In the genomic region with DNA sequence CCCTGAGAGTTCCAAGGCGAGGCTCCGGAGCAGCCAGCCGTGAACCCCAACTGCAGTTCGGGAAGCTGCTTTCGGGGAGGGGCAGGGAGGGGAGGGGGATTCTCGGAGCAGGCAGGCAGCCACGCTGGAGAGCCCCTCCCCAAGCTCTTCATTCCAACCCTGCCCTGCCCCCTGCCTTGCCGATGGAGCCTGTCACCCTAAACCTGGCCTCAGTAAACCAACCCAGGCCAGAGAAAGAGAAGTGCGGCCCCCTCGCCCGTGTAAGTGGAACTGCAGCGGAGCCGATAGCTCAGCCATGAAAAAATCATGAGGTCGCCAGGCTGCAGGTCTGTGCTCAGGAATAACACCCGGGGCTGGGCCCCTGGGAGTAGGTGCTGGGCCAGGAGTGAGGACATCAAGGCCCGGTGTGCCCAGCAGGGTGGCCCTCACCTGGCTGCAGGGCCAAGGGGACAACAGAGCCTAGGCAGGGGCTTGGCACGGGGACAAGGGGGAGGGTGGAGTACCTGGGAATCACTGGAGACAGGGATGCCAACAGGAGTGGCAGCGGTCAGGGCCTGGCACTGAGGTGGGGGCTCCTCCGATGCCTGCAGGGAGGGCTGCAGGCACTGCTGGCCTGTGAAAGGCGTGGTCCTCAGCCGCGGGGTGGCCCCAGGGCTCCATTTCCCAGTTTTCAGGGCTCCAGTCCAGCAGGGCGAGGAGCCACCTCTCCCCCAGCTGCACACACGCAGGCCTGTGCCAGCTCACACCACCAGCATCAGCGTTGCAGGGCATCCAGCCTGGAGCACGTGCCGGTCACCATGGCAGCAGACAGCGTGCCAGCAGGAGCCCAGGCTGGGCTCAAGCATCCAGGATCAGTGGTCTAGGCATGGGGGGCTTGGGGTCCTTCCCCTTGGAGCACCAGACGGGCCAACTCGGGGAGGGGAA, we compare ENCODE assay signal across 9 cellular contexts. TPM values are rescaled to one million over a fixed set of nuclear protein-coding genes. Genes with fewer than 3 reads are reported as not detected.
A peak's percentile ranks its signal among the peaks of the same experiment; 100 is the strongest.
DNase-seq lines count a peak whose midpoint lies in the region; ATAC-seq, FAIRE-seq and TF ChIP-seq lines count a peak whose summit lies in the region.
"Had no signal": no experiment of that assay in that cellular context is flagged by ENCODE, and none has a peak within 500 bp of the region (broad histone marks: within the 10 kb centered on the region; RNA-seq: fewer than 3 reads in every experiment).

No MANE protein-coding gene starts in this region.

- DNase-seq in DMS153 (lab: John Stamatoyannopoulos, UW) = peak; percentile 55
- peak in 2 of 3 experiments; percentile 70 to 84 for DNase-seq in NCI-H1417 (lab: John Stamatoyannopoulos, UW)
- DNase-seq in bronchial epithelial cell (ENCODE audit: low read depth) = no peak
- DNase-seq in mesenchymal stem cell = peak; percentile 56
- no peak for DNase-seq in activated effector memory CD4-positive, alpha-beta T cell treated with Interleukin-2 at 50 U/mL for 16 hours
- no peak for DNase-seq in NCI-H1048 (lab: John Stamatoyannopoulos, UW)
- DNase-seq: RPMI8226 had no signal

- H3K27ac ChIP-seq in mesenchymal stem cell (ENCODE audit: low read length, poor library complexity, severe bottlenecking) = peak overlapping the region; percentile 55

- peak overlapping the region in 1 of 2 experiments; percentile 61 for H3K14ac ChIP-seq in mesenchymal stem cell (ENCODE audit: low read length in 2 of 2)

- TF ChIP-seq CTCF in bronchial epithelial cell (IDR thresholded peaks at IDR 0.05; ENCODE audit: insufficient read depth, low read length, severe bottlenecking) = peak; percentile 17

- peak overlapping the region; percentile 61 for H3K9ac ChIP-seq in mesenchymal stem cell (ENCODE audit: low read length)

- H3K36me3 ChIP-seq in bronchial epithelial cell (ENCODE audit: control insufficient read depth, insufficient read depth, low read length) (no peaks in the 10 kb centered on the region), mesenchymal stem cell (ENCODE audit: control insufficient read depth in 1 of 2, insufficient read depth in 2 of 2, low read depth in 1 of 2, low read length in 2 of 2) (peaks cover 0 to 1% of the 10 kb centered on the region in 2 experiments)

- peak overlapping the region; percentile 57 for H3K4me2 ChIP-seq in mesenchymal stem cell (ENCODE audit: low read length, poor library complexity, severe bottlenecking)

- peak overlapping the region; percentile 80 for H2AK5ac ChIP-seq in mesenchymal stem cell (ENCODE audit: low read length, severe bottlenecking)

- FAIRE-seq in bronchial epithelial cell (lab: Jason Lieb, UNC) = no peak

- WGBS in mesenchymal stem cell = 54% methylated on average over 23 of the region's 30 CpGs

- H3K79me1 ChIP-seq in mesenchymal stem cell (replicated peaks; ENCODE audit: low read length, poor library complexity, severe bottlenecking) = peaks cover 4% of the 10 kb centered on the region

- no peak overlapping the region for H3K23ac ChIP-seq in mesenchymal stem cell (ENCODE audit: low read length in 2 of 2)

- no peak for ATAC-seq in HG03175 (IDR thresholded peaks at IDR 0.05; ENCODE audit: unreplicated experiment)
- ATAC-seq in GM19328 (IDR thresholded peaks at IDR 0.05; ENCODE audit: unreplicated experiment) = no peak

- no peak overlapping the region for H3K4me3 ChIP-seq in bronchial epithelial cell (ENCODE audit: low read depth, low read length)
- H3K4me3 ChIP-seq in mesenchymal stem cell (ENCODE audit: insufficient read depth in 1 of 2, low read depth in 1 of 2, low read length in 2 of 2) = peak overlapping the region in 1 of 2 experiments; percentile 60

- no peak overlapping the region for H2AFZ ChIP-seq in mesenchymal stem cell (ENCODE audit: low read depth, low read length)

- H3K27me3 ChIP-seq in bronchial epithelial cell (ENCODE audit: control insufficient read depth, insufficient read depth, low read length) = peaks cover 6% of the 10 kb centered on the region
- H3K27me3 ChIP-seq in mesenchymal stem cell (ENCODE audit: control insufficient read depth in 1 of 2, insufficient read depth in 1 of 2, low read length in 2 of 2) = peaks cover 0 to 38% of the 10 kb centered on the region in 2 experiments

- peak overlapping the region in 1 of 2 experiments; percentile 53 for H3K18ac ChIP-seq in mesenchymal stem cell (ENCODE audit: low read depth in 1 of 2, low read length in 2 of 2)

- H3K9me3 ChIP-seq in mesenchymal stem cell (ENCODE audit: control insufficient read depth, low read length) = no peaks in the 10 kb centered on the region

- H3K4ac ChIP-seq in mesenchymal stem cell (ENCODE audit: low read depth in 1 of 2, low read length in 2 of 2) = no peak overlapping the region

- H3K4me1 ChIP-seq in mesenchymal stem cell (ENCODE audit: control insufficient read depth, insufficient read depth, low read depth, low read length) = peaks cover 44% of the 10 kb centered on the region

- no peak overlapping the region for H2BK5ac ChIP-seq in mesenchymal stem cell (ENCODE audit: low read depth, low read length, poor library complexity, severe bottlenecking)

- no peak overlapping the region for H2BK120ac ChIP-seq in mesenchymal stem cell (ENCODE audit: low read depth, low read length)

- H4K8ac ChIP-seq in mesenchymal stem cell (ENCODE audit: low read length) = peak overlapping the region; percentile 38

- peak overlapping the region; percentile 70 for H4K91ac ChIP-seq in mesenchymal stem cell (ENCODE audit: low read length)

- no peak overlapping the region for H2BK15ac ChIP-seq in mesenchymal stem cell (ENCODE audit: low read depth, poor library complexity, severe bottlenecking)

- peak overlapping the region in 1 of 2 experiments; percentile 2 for H2BK12ac ChIP-seq in mesenchymal stem cell (ENCODE audit: low read length in 2 of 2)

RNA-seq across cellular contexts. Expression of gene FSCN2, which starts 4.8 kb away (rescaled TPM):
- total RNA-seq in bronchial epithelial cell = 1.2 and 1.3 TPM in 2 replicates
- 0.23 TPM for polyA plus RNA-seq in mesenchymal stem cell (2013, experiment 1 of 2)
- polyA plus RNA-seq in mesenchymal stem cell (2013, experiment 2 of 2) = 0.15 TPM

RNA-seq across cellular contexts. Expression of gene ACTG1, which starts 10.8 kb away (rescaled TPM):
- 2,981 and 3,623 TPM in 2 replicates for total RNA-seq in bronchial epithelial cell
- polyA plus RNA-seq in mesenchymal stem cell (2013, experiment 1 of 2) = 7,126 TPM
- 6,723 TPM for polyA plus RNA-seq in mesenchymal stem cell (2013, experiment 2 of 2)

RNA-seq across cellular contexts. Expression of gene FAAP100, which starts 28.8 kb away (rescaled TPM):
- total RNA-seq in bronchial epithelial cell = 10.5 and 12.8 TPM in 2 replicates
- polyA plus RNA-seq in mesenchymal stem cell (2013, experiment 1 of 2) = 10.1 TPM
- polyA plus RNA-seq in mesenchymal stem cell (2013, experiment 2 of 2) = 10.3 TPM

Comparison
In these comparisons a context has a peak if more than half of its experiments do, and no peak if none do; other contexts are left out.
1. DNase-seq: peak in DMS153 (single experiment), NCI-H1417 (2 of 3) and mesenchymal stem cell (single experiment); none in bronchial epithelial cell (single experiment), activated effector memory CD4-positive, alpha-beta T cell treated with Interleukin-2 at 50 U/mL for 16 hours (single experiment) and NCI-H1048 (single experiment).